10 cellular contexts compared by ENCODE assay signal in the genomic region with DNA sequence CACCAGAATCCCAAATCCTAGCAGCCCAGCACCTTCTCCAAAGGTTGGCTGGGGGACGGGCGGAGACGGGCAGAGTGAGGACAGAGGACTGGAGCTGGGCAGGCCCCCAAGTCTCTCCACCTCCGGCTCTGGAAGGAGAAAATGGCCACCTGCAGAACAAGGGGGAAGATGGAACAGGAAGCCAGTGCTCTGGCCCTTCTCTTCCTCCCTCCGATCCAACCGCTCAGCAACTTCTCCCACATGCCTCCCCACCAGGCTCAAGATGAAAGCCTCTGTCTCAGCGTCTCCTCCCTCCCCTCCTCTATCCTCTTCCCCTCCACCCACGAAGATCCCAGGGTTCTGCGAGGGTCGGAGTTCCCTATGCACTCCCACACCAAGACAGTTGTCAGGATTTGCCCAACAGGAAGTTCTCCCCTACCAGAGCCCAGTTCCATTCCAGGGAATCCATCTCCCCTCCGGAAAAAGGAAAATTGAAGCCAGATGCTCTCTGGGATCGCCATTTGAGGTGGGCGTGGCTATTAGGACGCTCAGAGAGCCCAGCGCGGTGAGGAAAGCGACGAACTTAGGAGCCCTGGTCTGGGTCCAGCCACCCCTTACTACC. TPM values are rescaled to one million over a fixed set of nuclear protein-coding genes. Genes with fewer than 3 reads are reported as not detected.
DNase-seq lines count a peak whose midpoint lies in the region; ATAC-seq, FAIRE-seq and TF ChIP-seq lines count a peak whose summit lies in the region.
"Had no signal": no experiment of that assay in that cellular context is flagged by ENCODE, and none has a peak within 500 bp of the region (broad histone marks: within the 10 kb centered on the region; RNA-seq: fewer than 3 reads in every experiment).

No MANE protein-coding gene starts in this region.

- H2AFZ ChIP-seq in astrocyte (ENCODE audit: low read depth, low read length) (peak overlapping the region; percentile 74), PC-9 (no peak overlapping the region)

- ATAC-seq in sciatic nerve (peak; percentile 91), GM18867 (IDR thresholded peaks at IDR 0.05; ENCODE audit: unreplicated experiment) (no peak), GM18502 (IDR thresholded peaks at IDR 0.05; ENCODE audit: poor library complexity, unreplicated experiment) (no peak)

- H3K4me1 ChIP-seq in ES-I3 (ENCODE audit: insufficient read depth, low read length), result peaks cover 19% of the 10 kb centered on the region
- H3K4me1 ChIP-seq in astrocyte (ENCODE audit: insufficient read depth, low read length), result no peaks in the 10 kb centered on the region
- peaks cover 11% of the 10 kb centered on the region for H3K4me1 ChIP-seq in iPS DF 6.9 (ENCODE audit: control insufficient read depth, insufficient read depth, low read length)
- H3K4me1 ChIP-seq in PC-9 (replicated peaks; ENCODE audit: insufficient read depth), result no peaks in the 10 kb centered on the region

- no peak for FAIRE-seq in astrocyte (lab: Jason Lieb, UNC)
- FAIRE-seq: GM12891, HTR-8/SVneo had no signal

- H3K36me3 ChIP-seq in ES-I3 (ENCODE audit: insufficient read depth, low read length) (no peaks in the 10 kb centered on the region), astrocyte (ENCODE audit: insufficient read depth, low read length) (no peaks in the 10 kb centered on the region), iPS DF 6.9 (ENCODE audit: control insufficient read depth, insufficient read depth, low read length) (no peaks in the 10 kb centered on the region), PC-9 (ENCODE audit: low read depth) (no peaks in the 10 kb centered on the region)

- H3K27me3 ChIP-seq in astrocyte (ENCODE audit: insufficient read depth, low read length), result peaks cover 5% of the 10 kb centered on the region
- no peaks in the 10 kb centered on the region for H3K27me3 ChIP-seq in iPS DF 6.9 (ENCODE audit: control insufficient read depth, insufficient read depth, low read length)
- H3K27me3 ChIP-seq in PC-9 (ENCODE audit: insufficient read depth, low read depth), result peaks cover 40% of the 10 kb centered on the region

- H3K79me2 ChIP-seq in astrocyte (ENCODE audit: insufficient read depth, low read length) (no peaks in the 10 kb centered on the region), PC-9 (ENCODE audit: low read depth) (no peaks in the 10 kb centered on the region)

- DNase-seq in astrocyte (ENCODE audit: low read depth) (peak; percentile 61), iPS DF 6.9 (ENCODE audit: low read depth, low spot score) (peak; percentile 58), sciatic nerve (ENCODE audit: low spot score) (peak; percentile 70), PC-9 (no peak), NCI-H446 treated with DMSO at 0.1 percent for 48 hours (lab: John Stamatoyannopoulos, UW) (no peak)

- peak overlapping the region; percentile 46 for H3K4me3 ChIP-seq in astrocyte (ENCODE audit: insufficient read depth, low read depth, low read length)
- H3K4me3 ChIP-seq in iPS DF 6.9 (ENCODE audit: low read length), result peak overlapping the region; percentile 37; the same call in 1 of the 2 replicates
- no peak overlapping the region for H3K4me3 ChIP-seq in PC-9

- H3K4me3 Mint-ChIP-seq in astrocyte (ENCODE audit: unreplicated experiment), result peak overlapping the region; percentile 58

- H3F3A ChIP-seq in PC-9 (ENCODE audit: insufficient read depth, low read depth), result no peaks in the 10 kb centered on the region

- H3K27ac ChIP-seq in astrocyte (ENCODE audit: low read depth, low read length) (peak overlapping the region; percentile 28), iPS DF 6.9 (ENCODE audit: low read length) (peak overlapping the region; percentile 33), PC-9 (no peak overlapping the region)

- intact Hi-C loops in sciatic nerve (cut with DNase I), result no loop called here
- intact Hi-C loops in PC-9 (cut with micrococcal nuclease; ENCODE audit: unreplicated experiment), result no loop called here

- WGBS in iPS DF 6.9 (ENCODE audit: insufficient coverage, insufficient read length), result no CpG with 5 or more reads among the region's 18 CpGs

- POLR2A ChIA-PET in PC-9 (lab: Charles Lee; ENCODE audit: unreplicated experiment), result no interaction called here

- H3K9me3 Mint-ChIP-seq in astrocyte (ENCODE audit: unreplicated experiment), result no peaks in the 10 kb centered on the region

- CTCF ChIA-PET in PC-9 (lab: Charles Lee), result no interaction called here

- no peaks in the 10 kb centered on the region for H3K9me2 ChIP-seq in PC-9 (ENCODE audit: insufficient read depth)

- H3K9me3 ChIP-seq in ES-I3 (ENCODE audit: control insufficient read depth, insufficient read depth, low read length), result no peaks in the 10 kb centered on the region
- no peaks in the 10 kb centered on the region for H3K9me3 ChIP-seq in astrocyte (ENCODE audit: insufficient read depth, low read depth, low read length)
- H3K9me3 ChIP-seq in iPS DF 6.9 (ENCODE audit: control insufficient read depth, insufficient read depth, low read length), result no peaks in the 10 kb centered on the region
- H3K9me3 ChIP-seq in PC-9 (ENCODE audit: insufficient read depth, low read depth), result no peaks in the 10 kb centered on the region

- H3K4me2 ChIP-seq in astrocyte (ENCODE audit: low read length), result peak overlapping the region; percentile 87
- no peak overlapping the region for H3K4me2 ChIP-seq in PC-9

- H3K36me3 Mint-ChIP-seq in astrocyte (ENCODE audit: low read depth, unreplicated experiment), result no peaks in the 10 kb centered on the region

- H3K27ac Mint-ChIP-seq in astrocyte (ENCODE audit: unreplicated experiment), result peak overlapping the region; percentile 87

- no peaks in the 10 kb centered on the region for H3K4me1 Mint-ChIP-seq in astrocyte (ENCODE audit: low read depth, unreplicated experiment)

- BruUV-seq in PC-9 (replicated peaks; lab: Mats Ljungman, UMichigan), result no TSS peak

- H4K20me1 ChIP-seq in astrocyte (ENCODE audit: insufficient read depth, low read length) (no peaks in the 10 kb centered on the region), PC-9 (ENCODE audit: insufficient read depth) (no peaks in the 10 kb centered on the region)

- TF ChIP-seq CTCF in astrocyte (IDR thresholded peaks at IDR 0.05; ENCODE audit: insufficient read depth, low read depth, low read length), result no peak
- no peak for TF ChIP-seq CTCF in PC-9 (conservative IDR thresholded peaks at IDR 0.05)

- H3K9ac ChIP-seq in ES-I3 (ENCODE audit: low read depth, low read length), result peak overlapping the region; percentile 61
- peak overlapping the region; percentile 69 for H3K9ac ChIP-seq in astrocyte (ENCODE audit: low read length)

- H3K27me3 Mint-ChIP-seq in astrocyte (ENCODE audit: low read depth, unreplicated experiment), result peaks cover 18% of the 10 kb centered on the region

RNA-seq across cellular contexts. Expression of a gene that starts 20.0 kb away (rescaled TPM):
- total RNA-seq in astrocyte (5.0 and 6.4 TPM in 2 replicates), sciatic nerve (29.6 TPM), PC-9 (2021) (not detected in 2 replicates)

RNA-seq across cellular contexts. Expression of a gene that starts 40.2 kb away (rescaled TPM):
- 27.6 and 28.8 TPM in 2 replicates for total RNA-seq in astrocyte
- total RNA-seq in sciatic nerve, result 19.1 TPM
- 26.5 and 31.1 TPM in 2 replicates for total RNA-seq in PC-9 (2021)

Comparison
In these comparisons a context has a peak if more than half of its experiments do, and no peak if none do; other contexts are left out.
1. DNase-seq: peak in astrocyte (single experiment), iPS DF 6.9 (single experiment) and sciatic nerve (single experiment); none in PC-9 (0 of 2) and NCI-H446 treated with DMSO at 0.1 percent for 48 hours (single experiment).